25 cellular contexts compared by ENCODE assay signal in genomic region chr16:74710401-74710800, GRCh38. TPM values are rescaled to one million over a fixed set of nuclear protein-coding genes. Genes with fewer than 3 reads are reported as not detected.
"Had no signal": no experiment of that assay in that cellular context is flagged by ENCODE, and none has a peak within 500 bp of the region (broad histone marks: within the 10 kb centered on the region; RNA-seq: fewer than 3 reads in every experiment).

No MANE protein-coding gene starts in this region.

- H3K27me3 ChIP-seq: heart right ventricle, pancreas, testis, thyroid gland, transverse colon, upper lobe of left lung had no signal

- H3K4me3 ChIP-seq: heart right ventricle, left ventricle myocardium inferior, lung, mucosa of descending colon, pancreas, prostate gland, skin epidermis, testis, thyroid gland, transverse colon, upper lobe of left lung had no signal

- FAIRE-seq: islet of Langerhans, kidney, pancreas, urothelium cell line had no signal

- ATAC-seq: naive thymus-derived CD4-positive, alpha-beta T cell; stimulated activated effector memory CD8-positive, alpha-beta T cell treated with anti-CD3 and anti-CD28 coated beads, Interleukin-12 subunit alpha, Interleukin-12 subunit beta, amount 100 ng/mL, for 72 hours had no signal

- H3K27ac ChIP-seq: heart right ventricle, left ventricle myocardium inferior, pancreas, prostate gland, skin epidermis, testis, thyroid gland, transverse colon, upper lobe of left lung had no signal

- H3K9me3 ChIP-seq: heart right ventricle, left ventricle myocardium inferior, mucosa of descending colon, pancreas, prostate gland, testis, thyroid gland, transverse colon, upper lobe of left lung had no signal

- H3K36me3 ChIP-seq: heart right ventricle, left ventricle myocardium inferior, pancreas, prostate gland, thyroid gland, transverse colon, upper lobe of left lung had no signal

- H3K4me1 ChIP-seq: heart right ventricle, left ventricle myocardium inferior, pancreas, prostate gland, testis, thyroid gland, upper lobe of left lung had no signal

- DNase-seq: heart right ventricle; hippocampal formation; immature natural killer cell; kidney; left ventricle myocardium inferior; mesendoderm; midbrain; mucosa of descending colon; naive thymus-derived CD4-positive, alpha-beta T cell; pancreas; retina; right cardiac atrium; stimulated activated CD4-positive, alpha-beta T cell treated with anti-CD3 and anti-CD28 coated beads, Interleukin-4, amount 100 ng/mL, for 24 hours; stimulated activated naive CD4-positive, alpha-beta T cell; testis; thyroid gland; transverse colon; upper lobe of left lung had no signal

RNA-seq across cellular contexts. Expression of gene MLKL, which starts 9.7 kb away (rescaled TPM):
- polyA plus RNA-seq: neural cell had no signal
